ENCODE assay signal across 7 cellular contexts in genomic region chr15:98853593-98854420, GRCh38.
DNase-seq lines count a peak whose midpoint lies in the region; ATAC-seq and TF ChIP-seq lines count a peak whose summit lies in the region.

No MANE protein-coding gene starts in this region.

- 0 out of 2 replicates have a peak overlapping the region, but pooled peaks have one; percentile 48 for H3K9ac ChIP-seq in HCT116 (ENCODE audit: low read length)

- no peak for ATAC-seq in HCT116
- no peak for ATAC-seq in gastroesophageal sphincter
- no peak for ATAC-seq in GM19452 (IDR thresholded peaks at IDR 0.05; ENCODE audit: unreplicated experiment)

- POLR2A ChIA-PET in HCT116 (lab: Charles Lee) = no interaction called here

- H2AFZ ChIP-seq in HCT116 (ENCODE audit: low read depth, low read length, poor library complexity, severe bottlenecking) = peak overlapping the region; percentile 24

- H3K27me3 ChIP-seq in HCT116 (ENCODE audit: insufficient read depth, low read length) (no peaks in the 10 kb centered on the region), gastroesophageal sphincter (no peaks in the 10 kb centered on the region)

- TF ChIP-seq CTCF in HCT116 (IDR thresholded peaks at IDR 0.05 in 2 of 3, conservative IDR thresholded peaks at IDR 0.05 in 1 of 3; ENCODE audit: borderline replicate concordance in 1 of 3, insufficient read depth in 1 of 3, low read depth in 2 of 3, low read length in 2 of 3) (no peak), VCaP (conservative IDR thresholded peaks at IDR 0.05) (no peak), gastroesophageal sphincter (IDR thresholded peaks at IDR 0.05) (no peak)

- H3K4me1 ChIP-seq in HCT116 (ENCODE audit: control insufficient read depth in 1 of 2, insufficient read depth in 2 of 2, low read length in 2 of 2) (peaks cover 25 to 36% of the 10 kb centered on the region in 2 experiments), gastroesophageal sphincter (peaks cover 8 to 80% (median 55%) of the 10 kb centered on the region in 3 donors)

- H3K9me3 ChIP-seq in HCT116 (ENCODE audit: control insufficient read depth in 1 of 2, insufficient read depth in 1 of 2, low read depth in 1 of 2, low read length in 2 of 2) (no peaks in the 10 kb centered on the region), gastroesophageal sphincter (no peaks in the 10 kb centered on the region)

- peak overlapping the region; percentile 12; the same call in 1 of the 2 replicates for H3K27ac ChIP-seq in HCT116 (ENCODE audit: low read depth, low read length)
- H3K27ac ChIP-seq in VCaP = peak overlapping the region; percentile 99
- peak overlapping the region; percentile 64 to 92 (median 89) for H3K27ac ChIP-seq in gastroesophageal sphincter
- peak overlapping the region in 18 of 21 experiments; percentile 31 to 90 (median 82) for H3K27ac ChIP-seq in skin epidermis

- DNase-seq in HCT116 (ENCODE audit: low read depth, low spot score) (no peak), Kasumi-1 (lab: John Stamatoyannopoulos, UW) (no peak), SKM-1 treated with dmso at 0.1 percent for 144 hours (lab: John Stamatoyannopoulos, UW; ENCODE audit: unreplicated experiment) (no peak)

- H3K4me3 ChIP-seq in HCT116 (replicated peaks in 1 of 2; ENCODE audit: low read depth in 1 of 2, low read length in 2 of 2) = peak overlapping the region; percentile 2 to 68; a peak in 2 of 4 replicates
- H3K4me3 ChIP-seq in gastroesophageal sphincter = peak overlapping the region; percentile 51 to 62
- H3K4me3 ChIP-seq in skin epidermis = peak overlapping the region in 5 of 7 experiments; percentile 15 to 60 (median 51)

- no peak for TF ChIP-seq POLR2A in HCT116 (IDR thresholded peaks at IDR 0.05; ENCODE audit: borderline replicate concordance, extremely low read depth, insufficient read depth, insufficient read length)
- no peak for TF ChIP-seq POLR2A in gastroesophageal sphincter (IDR thresholded peaks at IDR 0.05)

- 29 to 43% methylated on average over 6 to 13 of the region's 18 CpGs for WGBS in gastroesophageal sphincter (ENCODE audit: low coverage in 1 of 2), 2 donors

- RAD21 ChIA-PET in HCT116 (lab: Charles Lee; ENCODE audit: low non-redundant PET in 1 of 2, low total read pairs in 2 of 2, uncharacterized antibody in 2 of 2, unreplicated experiment in 2 of 2) = interaction anchor here in 1 of 2 experiments (0.6 kb wide), 1 partner anchor 74 kb away, joined by 5 read pairs; no protein-coding TSS in a partner anchor

- no peak for TF ChIP-seq RAD21 in HCT116 (IDR thresholded peaks at IDR 0.05; ENCODE audit: low read depth)

- peak overlapping the region; percentile 97 for H3K4me2 ChIP-seq in HCT116 (ENCODE audit: low read length)

- CTCF ChIA-PET in HCT116 (lab: Charles Lee) = interaction anchor here (0.6 to 0.7 kb wide), 2 partner anchors 152 to 496 kb away, joined by 3 to 4 read pairs; no protein-coding TSS in a partner anchor

- H4K20me1 ChIP-seq in HCT116 (ENCODE audit: insufficient read depth) = no peaks in the 10 kb centered on the region

- intact Hi-C loops in HCT116 (cut with micrococcal nuclease) = loop anchor here (1.0 kb wide), 2 partner anchors 206 to 210 kb away; partner anchors contain the start of gene IGF1R

- BruUV-seq in HCT116 (replicated peaks; lab: Mats Ljungman, UMichigan) = no TSS peak

- H3K36me3 ChIP-seq in HCT116 (ENCODE audit: control insufficient read depth in 1 of 2, insufficient read depth in 2 of 2, low read length in 2 of 2) (no peaks in the 10 kb centered on the region), gastroesophageal sphincter (no peaks in the 10 kb centered on the region)

- no peak for TF ChIP-seq EP300 in gastroesophageal sphincter (IDR thresholded peaks at IDR 0.05)

- H3K9me2 ChIP-seq in HCT116 (ENCODE audit: insufficient read depth) = no peaks in the 10 kb centered on the region

- no peaks in the 10 kb centered on the region for H3K79me2 ChIP-seq in HCT116 (ENCODE audit: insufficient read depth, low read length)

TF ChIP-seq in HCT116, 20 proteins besides CTCF, POLR2A, EP300 and RAD21:
- TF ChIP-seq ELF1 (IDR thresholded peaks at IDR 0.05; ENCODE audit: borderline replicate concordance, low read depth) (no peak), MAX (IDR thresholded peaks at IDR 0.05) (no peak), SIN3A (IDR thresholded peaks at IDR 0.05; ENCODE audit: low read depth) (no peak)
- TF ChIP-seq, protein P1, sequence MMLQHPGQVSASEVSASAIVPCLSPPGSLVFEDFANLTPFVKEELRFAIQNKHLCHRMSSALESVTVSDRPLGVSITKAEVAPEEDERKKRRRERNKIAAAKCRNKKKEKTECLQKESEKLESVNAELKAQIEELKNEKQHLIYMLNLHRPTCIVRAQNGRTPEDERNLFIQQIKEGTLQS (IDR thresholded peaks at IDR 0.05) = no peak

Comparison
In these comparisons a context has a peak if more than half of its experiments do, and no peak if none do; other contexts are left out.
1. H3K27ac ChIP-seq: peak in every context shown above with its lines; median percentile 99 in VCaP; 89 in gastroesophageal sphincter; 82 in skin epidermis; 12 in HCT116.